In genomic region chr6:130093546-130093945, GRCh38 we compare ENCODE assay signal across 8 cellular contexts.
"Had no signal": no experiment of that assay in that cellular context is flagged by ENCODE, and none has a peak within 500 bp of the region (broad histone marks: within the 10 kb centered on the region; RNA-seq: fewer than 3 reads in every experiment).

No MANE protein-coding gene starts in this region.

- H3K4me3 ChIP-seq: GM23338, K562 had no signal

- FAIRE-seq: H1, H54, HTR-8/SVneo, K562 had no signal

- H3K4me2 ChIP-seq: GM23338 had no signal

- ATAC-seq: GM23338, K562 had no signal

- H2AFZ ChIP-seq: GM23338 had no signal

- DNase-seq: H9, HCEC 1CT, KG1 had no signal
